ENCODE assay signal across 23 cellular contexts in genomic region chr15:91281991-91282390, GRCh38.
"Had no signal": no experiment of that assay in that cellular context is flagged by ENCODE, and none has a peak within 500 bp of the region (broad histone marks: within the 10 kb centered on the region; RNA-seq: fewer than 3 reads in every experiment).

No MANE protein-coding gene starts in this region.

- DNase-seq: activated CD4-positive, alpha-beta memory T cell treated with anti-CD3 and anti-CD28 coated beads for 36 hours; activated CD4-positive, alpha-beta T cell treated with anti-CD3 and anti-CD28 coated beads for 36 hours; activated CD4-positive, alpha-beta T cell treated with anti-CD3 and anti-CD28 coated beads, Interleukin-2, amount 10 ng/mL, durations not matched to agents 24 days and 14 days; activated CD4-positive, CD25-positive, alpha-beta regulatory T cell; activated CD4-positive, CD25-positive, alpha-beta regulatory T cell treated with anti-CD3 and anti-CD28 coated beads, Interleukin-2, amount 50 U/mL, for 72 hours; activated CD8-positive, alpha-beta memory T cell treated with anti-CD3 and anti-CD28 coated beads, Interleukin-2, amount 50 U/mL, for 48 hours; activated CD8-positive, alpha-beta T cell treated with anti-CD3 and anti-CD28 coated beads, Interleukin-2, amount 10 ng/mL, durations not matched to agents 7 days and 5 days; activated effector memory CD4-positive, alpha-beta T cell treated with Interleukin-2 at 50 U/mL for 16 hours; activated gamma-delta T cell treated with Interleukin-2 at 50 U/mL for 16 hours; activated naive CD4-positive, alpha-beta T cell treated with anti-CD3 and anti-CD28 coated beads, Interleukin-2, amount 50 U/mL, for 16 hours; activated naive CD4-positive, alpha-beta T cell treated with Interleukin-2 at 50 U/mL for 16 hours; activated T-cell treated with anti-CD3 and anti-CD28 coated beads, Interleukin-2, amount 50 U/mL, for 4 hours; adrenal gland; amygdala; aorta; body of pancreas; central memory CD4-positive, alpha-beta T cell; cerebellar nuclear complex; effector CD8-positive, alpha-beta T cell; foreskin fibroblast; T-helper 2 cell had no signal

- H3K4me1 ChIP-seq: adrenal gland, body of pancreas had no signal

- H3K9me3 ChIP-seq: adrenal gland, body of pancreas had no signal

- H3K27me3 ChIP-seq: adrenal gland, body of pancreas had no signal

- H3K36me3 ChIP-seq: adrenal gland had no signal

- H3K4me3 ChIP-seq: adrenal gland, body of pancreas, coronary artery had no signal

- H3K27ac ChIP-seq: adrenal gland, body of pancreas, coronary artery, epithelial cell of prostate had no signal
